In genomic region chrX:119728487-119728886, GRCh38 we compare ENCODE assay signal across 18 cellular contexts. TPM values are rescaled to one million over a fixed set of nuclear protein-coding genes. Genes with fewer than 3 reads are reported as not detected.
DNase-seq lines count a peak whose midpoint lies in the region; ATAC-seq and TF ChIP-seq lines count a peak whose summit lies in the region.
"Had no signal": no experiment of that assay in that cellular context is flagged by ENCODE, and none has a peak within 500 bp of the region (broad histone marks: within the 10 kb centered on the region; RNA-seq: fewer than 3 reads in every experiment).

No MANE protein-coding gene starts in this region.

- TF ChIP-seq CTCF in C4-2B (conservative IDR thresholded peaks at IDR 0.05) (peak; percentile 24), GM23338 (conservative IDR thresholded peaks at IDR 0.05; ENCODE audit: low read depth in 2 of 2) (peak; percentile 28 to 62), glutamatergic neuron (IDR thresholded peaks at IDR 0.05; ENCODE audit: partially characterized antibody, unreplicated experiment) (no peak), heart left ventricle (IDR thresholded peaks at IDR 0.05) (no peak)

- ATAC-seq in GM23338 (peak; percentile 87), HG02763 (IDR thresholded peaks at IDR 0.05; ENCODE audit: unreplicated experiment) (no peak), HG03460 (IDR thresholded peaks at IDR 0.05; ENCODE audit: unreplicated experiment) (no peak), heart left ventricle (no peak)
- ATAC-seq: activated T-cell treated with anti-CD3 and anti-CD28 coated beads, Interleukin-2, amount 50 U/mL, for 72 hours; lower lobe of right lung; sciatic nerve had no signal

- peaks cover 13% of the 10 kb centered on the region for H3K4me1 Mint-ChIP-seq in GM23338
- H3K4me1 Mint-ChIP-seq in glutamatergic neuron (ENCODE audit: low read depth, unreplicated experiment) = no peaks in the 10 kb centered on the region

- intact Hi-C loops in heart left ventricle (cut with DNase I) = loop anchor here in 6 of 10 donors (2.0 to 10.0 kb wide), 5 partner anchors 84 to 214 kb away; partner anchors contain the start of gene NKRF (in 1 of the 6)

- H3K27me3 ChIP-seq in GM23338 (ENCODE audit: insufficient read depth) (no peaks in the 10 kb centered on the region), heart left ventricle (no peaks in the 10 kb centered on the region)
- H3K27me3 ChIP-seq: esophagus muscularis mucosa, uterus had no signal

- H3K4me1 ChIP-seq in GM23338 (ENCODE audit: insufficient read depth) (0 out of 2 replicates have a peak, but pooled peaks cover 6% of the 10 kb centered on the region), heart left ventricle (peaks cover 0 to 8% (median 0%) of the 10 kb centered on the region in 12 donors)
- H3K4me1 ChIP-seq: esophagus muscularis mucosa, lower lobe of right lung, uterus had no signal

- H3K9me3 ChIP-seq in heart left ventricle = no peaks in the 10 kb centered on the region
- H3K9me3 ChIP-seq: esophagus muscularis mucosa, lower lobe of right lung, uterus had no signal

- DNase-seq in GM23338 (ENCODE audit: low spot score) (peak; percentile 58), RKO (ENCODE audit: low spot score) (peak; percentile 34), glutamatergic neuron (peak; percentile 20), Ammon's horn (ENCODE audit: low spot score) (no peak), heart left ventricle (no peak)
- DNase-seq: activated CD4-positive, alpha-beta T cell treated with anti-CD3 and anti-CD28 coated beads, Interleukin-2, amount 10 ng/mL, durations not matched to agents 24 days and 14 days; activated T-cell treated with anti-CD3 and anti-CD28 coated beads, Interleukin-2, amount 50 U/mL, for 72 hours; CD4-positive, alpha-beta memory T cell; lower lobe of right lung; stimulated activated CD4-positive, alpha-beta T cell treated with anti-CD3 and anti-CD28 coated beads, Interleukin-4, amount 100 ng/mL, for 24 hours; uterus had no signal

- H3K27ac Mint-ChIP-seq in GM23338 (no peak overlapping the region), glutamatergic neuron (ENCODE audit: unreplicated experiment) (no peak overlapping the region)
- H3K27ac Mint-ChIP-seq: activated CD4-positive, alpha-beta T cell treated with anti-CD3 and anti-CD28 coated beads, Interleukin-2, amount 10 ng/mL, durations not matched to agents 24 days and 14 days; activated T-cell treated with anti-CD3 and anti-CD28 coated beads, Interleukin-2, amount 50 U/mL, for 72 hours; CD4-positive, alpha-beta memory T cell; T-helper 1 cell treated with Interleukin-12 subunit alpha and Interleukin-12 subunit beta and Interleukin-4 antibody, amounts not matched to agents 30 μg/mL and 1 μg/mL, for 36 hours had no signal

- H3K4me3 ChIP-seq in GM23338 (no peak overlapping the region), heart left ventricle (no peak overlapping the region)
- H3K4me3 ChIP-seq: esophagus muscularis mucosa, lower lobe of right lung, uterus had no signal

- no peak overlapping the region for H3K4me3 Mint-ChIP-seq in GM23338
- no peak overlapping the region for H3K4me3 Mint-ChIP-seq in glutamatergic neuron (ENCODE audit: unreplicated experiment)
- H3K4me3 Mint-ChIP-seq: activated CD4-positive, alpha-beta T cell treated with anti-CD3 and anti-CD28 coated beads, Interleukin-2, amount 10 ng/mL, durations not matched to agents 24 days and 14 days; activated T-cell treated with anti-CD3 and anti-CD28 coated beads, Interleukin-2, amount 50 U/mL, for 72 hours; CD4-positive, alpha-beta memory T cell; T-helper 1 cell treated with Interleukin-12 subunit alpha and Interleukin-12 subunit beta and Interleukin-4 antibody, amounts not matched to agents 30 μg/mL and 1 μg/mL, for 36 hours had no signal

- H3K9me3 Mint-ChIP-seq in GM23338 = no peaks in the 10 kb centered on the region
- no peaks in the 10 kb centered on the region for H3K9me3 Mint-ChIP-seq in glutamatergic neuron (ENCODE audit: unreplicated experiment)
- H3K9me3 Mint-ChIP-seq: activated CD4-positive, alpha-beta T cell treated with anti-CD3 and anti-CD28 coated beads, Interleukin-2, amount 10 ng/mL, durations not matched to agents 24 days and 14 days; activated T-cell treated with anti-CD3 and anti-CD28 coated beads, Interleukin-2, amount 50 U/mL, for 72 hours; CD4-positive, alpha-beta memory T cell; T-helper 1 cell treated with Interleukin-12 subunit alpha and Interleukin-12 subunit beta and Interleukin-4 antibody, amounts not matched to agents 30 μg/mL and 1 μg/mL, for 36 hours had no signal

- H3K9me2 ChIP-seq in GM23338 (ENCODE audit: insufficient read depth) = no peaks in the 10 kb centered on the region

- no peaks in the 10 kb centered on the region for H3F3A ChIP-seq in GM23338 (replicated peaks; ENCODE audit: low read depth)

- H4K20me1 ChIP-seq in GM23338 (replicated peaks; ENCODE audit: insufficient read depth) = no peaks in the 10 kb centered on the region

- H3K4me2 ChIP-seq in GM23338 = no peak overlapping the region

- no peak for TF ChIP-seq POLR2A in heart left ventricle (IDR thresholded peaks at IDR 0.05)

- H3K27me3 Mint-ChIP-seq in GM23338 (ENCODE audit: insufficient read depth, low read depth, poor library complexity) (peaks cover 7% of the 10 kb centered on the region), glutamatergic neuron (ENCODE audit: unreplicated experiment) (peaks cover 2% of the 10 kb centered on the region)
- H3K27me3 Mint-ChIP-seq: activated CD4-positive, alpha-beta T cell treated with anti-CD3 and anti-CD28 coated beads, Interleukin-2, amount 10 ng/mL, durations not matched to agents 24 days and 14 days; CD4-positive, alpha-beta memory T cell had no signal

- no peaks in the 10 kb centered on the region for H3K79me2 ChIP-seq in GM23338 (replicated peaks; ENCODE audit: insufficient read depth)

- H3K36me3 ChIP-seq in GM23338 (ENCODE audit: insufficient read depth) = no peaks in the 10 kb centered on the region
- H3K36me3 ChIP-seq in heart left ventricle = no peaks in the 10 kb centered on the region
- H3K36me3 ChIP-seq: esophagus muscularis mucosa, lower lobe of right lung, uterus had no signal

- H2AFZ ChIP-seq in GM23338 = no peak overlapping the region

- H3K36me3 Mint-ChIP-seq in GM23338 (ENCODE audit: low read depth) (no peaks in the 10 kb centered on the region), glutamatergic neuron (ENCODE audit: unreplicated experiment) (no peaks in the 10 kb centered on the region)
- H3K36me3 Mint-ChIP-seq: CD4-positive, alpha-beta memory T cell had no signal

- 50 to 70% (median 62%) methylated on average over 5 of the region's 5 CpGs for WGBS in heart left ventricle, 4 donors

- H3K27ac ChIP-seq in C4-2B (no peak overlapping the region), GM23338 (ENCODE audit: low read depth) (0 out of 2 replicates have a peak overlapping the region, but pooled peaks have one; percentile 36), heart left ventricle (no peak overlapping the region)
- H3K27ac ChIP-seq: esophagus muscularis mucosa, lower lobe of right lung, uterus had no signal

TF ChIP-seq in GM23338, 12 proteins besides CTCF, POLR2A, EP300 and RAD21 (continues in another document):
- TF ChIP-seq EZH2 (IDR thresholded peaks at IDR 0.05; ENCODE audit: low read depth, unreplicated experiment) (no peak), POLR2AphosphoS5 (IDR thresholded peaks at IDR 0.05; ENCODE audit: low read depth) (no peak), ETS1 (IDR thresholded peaks at IDR 0.05) (no peak), ZNF114 (CRISPR knock-in tag; IDR thresholded peaks at IDR 0.05) (no peak), STAT1 (IDR thresholded peaks at IDR 0.05; ENCODE audit: unreplicated experiment) (no peak), EZH2phosphoT487 (IDR thresholded peaks at IDR 0.05; ENCODE audit: unreplicated experiment) (no peak), CREB1 (CRISPR knock-in tag; IDR thresholded peaks at IDR 0.05; ENCODE audit: low read depth) (no peak), ZNF331 (CRISPR knock-in tag; IDR thresholded peaks at IDR 0.05; ENCODE audit: low read depth) (no peak)

RNA-seq across cellular contexts. Expression of gene SOWAHD, which starts 29.9 kb away (rescaled TPM):
- 3.8 and 5.1 TPM in 2 replicates for total RNA-seq in GM23338 (2014; rRNA removed; shearing (Covaris generic))
- polyA plus RNA-seq in GM23338 (2016; fragmentation: Nextera tagmentation; extraction: Ambion mirVana) = 2.4 and 3.8 TPM in 2 replicates
- total RNA-seq in glutamatergic neuron (ENCODE audit: unreplicated experiment) = not detected
- 1 to 10 TPM in 1 of 9 donors, under 1 TPM in 3, not detected in 5; 0.15 to 2.1 (median 0.45) TPM for total RNA-seq in heart left ventricle
- polyA plus RNA-seq in heart left ventricle = under 1 TPM; 0.17 to 0.19 TPM
- total RNA-seq: esophagus muscularis mucosa had no signal
- polyA plus RNA-seq: neural cell had no signal

RNA-seq across cellular contexts. Expression of gene SEPTIN6, which starts 35.5 kb away (rescaled TPM):
- total RNA-seq in GM23338 (2014; rRNA removed; shearing (Covaris generic)) = 43.3 and 43.6 TPM in 2 replicates
- polyA plus RNA-seq in GM23338 (2016; fragmentation: Nextera tagmentation; extraction: Ambion mirVana) (36.9 and 37.0 TPM in 2 replicates), heart left ventricle (1 to 10 TPM; 3.3 to 7.2 TPM)
- total RNA-seq in glutamatergic neuron (ENCODE audit: unreplicated experiment) (243 TPM), heart left ventricle (10 to 100 TPM in 5 of 9 donors, 1 to 10 TPM in 4; 7.6 to 36.4 (median 10.0) TPM)

Comparison
In these comparisons a context has a peak if more than half of its experiments do, and no peak if none do; other contexts are left out.
1. CTCF ChIP-seq: peak in C4-2B (single experiment) and GM23338 (2 of 2); none in glutamatergic neuron (single experiment) and heart left ventricle (0 of 12).
2. DNase-seq: peak in GM23338 (single experiment), RKO (single experiment) and glutamatergic neuron (single experiment); none in Ammon's horn (single experiment) and heart left ventricle (0 of 5).